In the genomic region with DNA sequence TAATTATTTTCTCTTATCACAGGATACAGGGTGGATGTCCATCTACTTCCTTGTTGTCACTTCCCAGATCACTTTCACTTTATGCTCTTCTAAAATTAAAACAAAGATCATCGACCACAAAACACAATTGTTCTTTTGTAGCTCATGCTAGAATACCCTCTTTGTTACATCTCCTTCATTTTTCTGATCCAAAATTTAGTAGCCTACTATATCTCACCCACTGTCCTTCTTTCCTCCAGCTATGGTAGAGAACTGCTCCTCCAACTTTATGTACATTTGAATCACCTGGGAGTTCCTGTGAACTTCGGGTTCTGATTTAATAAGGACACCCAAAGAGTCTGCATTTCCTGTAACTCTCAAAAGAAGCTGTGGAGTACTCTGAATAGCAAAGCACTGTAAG, we compare ENCODE assay signal across 10 cellular contexts. TPM values are rescaled to one million over a fixed set of nuclear protein-coding genes. Genes with fewer than 3 reads are reported as not detected.
A peak's percentile ranks its signal among the peaks of the same experiment; 100 is the strongest.
DNase-seq lines count a peak whose midpoint lies in the region; ATAC-seq, FAIRE-seq and TF ChIP-seq lines count a peak whose summit lies in the region.
"Had no signal": no experiment of that assay in that cellular context is flagged by ENCODE, and none has a peak within 500 bp of the region (broad histone marks: within the 10 kb centered on the region; RNA-seq: fewer than 3 reads in every experiment).

No MANE protein-coding gene starts in this region.

- 64% methylated on average over 2 of the region's 2 CpGs for WGBS in esophagus muscularis mucosa

- TF ChIP-seq EP300 in esophagus muscularis mucosa (IDR thresholded peaks at IDR 0.05): no peak

- TF ChIP-seq CTCF in Peyer's patch (IDR thresholded peaks at IDR 0.05) (no peak), esophagus muscularis mucosa (IDR thresholded peaks at IDR 0.05) (no peak)

- H3K36me3 ChIP-seq in Peyer's patch: no peaks in the 10 kb centered on the region
- H3K36me3 ChIP-seq in esophagus muscularis mucosa: no peaks in the 10 kb centered on the region
- no peaks in the 10 kb centered on the region for H3K36me3 ChIP-seq in skeletal muscle tissue (ENCODE audit: control insufficient read depth in 3 of 3, insufficient read depth in 3 of 3, low read length in 3 of 3)

- H3K9ac ChIP-seq in skeletal muscle tissue (ENCODE audit: low read depth in 1 of 3, low read length in 3 of 3): no peak overlapping the region

- H3K27ac ChIP-seq in Peyer's patch (peak overlapping the region; percentile 11 to 99 (median 97)), esophagus muscularis mucosa (replicated peaks in 1 of 4) (peak overlapping the region; percentile 92 to 97 (median 94)), skeletal muscle tissue (ENCODE audit: low read depth, low read length) (peak overlapping the region; percentile 63)

- no peak for TF ChIP-seq POLR2A in Peyer's patch (IDR thresholded peaks at IDR 0.05)
- TF ChIP-seq POLR2A in esophagus muscularis mucosa (IDR thresholded peaks at IDR 0.05; ENCODE audit: low read depth): no peak

- peak; percentile 88 for FAIRE-seq in GM19239 (lab: Jason Lieb, UNC)

- H3K4me3 ChIP-seq in Peyer's patch (no peak overlapping the region), esophagus muscularis mucosa (peak overlapping the region; percentile 0 to 98 (median 48)), skeletal muscle tissue (ENCODE audit: low read length in 3 of 3) (peak overlapping the region in 1 of 3 donors; percentile 15)

- intact Hi-C loops in esophagus muscularis mucosa (cut with DNase I): loop anchor here (5.0 kb wide), 1 partner anchor 315 kb away; no protein-coding TSS in a partner anchor

- H3K4me1 ChIP-seq in Peyer's patch: peaks cover 0 to 8% (median 0%) of the 10 kb centered on the region in 4 donors
- peaks cover 8 to 17% (median 14%) of the 10 kb centered on the region in 4 donors for H3K4me1 ChIP-seq in esophagus muscularis mucosa
- peaks cover 2 to 14% (median 3%) of the 10 kb centered on the region in 3 donors for H3K4me1 ChIP-seq in skeletal muscle tissue (ENCODE audit: control insufficient read depth in 3 of 3, insufficient read depth in 3 of 3, low read length in 3 of 3)

- H3K9me3 ChIP-seq in Peyer's patch: no peaks in the 10 kb centered on the region
- H3K9me3 ChIP-seq in esophagus muscularis mucosa: no peaks in the 10 kb centered on the region
- H3K9me3 ChIP-seq in skeletal muscle tissue (ENCODE audit: control insufficient read depth in 3 of 3, low read length in 3 of 3): no peaks in the 10 kb centered on the region
- H3K9me3 ChIP-seq: SJSA1 had no signal

- H3K27me3 ChIP-seq in Peyer's patch: no peaks in the 10 kb centered on the region
- peaks cover 0 to 4% (median 0%) of the 10 kb centered on the region in 4 donors for H3K27me3 ChIP-seq in esophagus muscularis mucosa
- peaks cover 0 to 11% (median 8%) of the 10 kb centered on the region in 3 donors for H3K27me3 ChIP-seq in skeletal muscle tissue (ENCODE audit: control insufficient read depth in 3 of 3, insufficient read depth in 3 of 3, low read length in 3 of 3)
- H3K27me3 ChIP-seq: SJSA1 had no signal

- DNase-seq in GM19239 (ENCODE audit: insufficient read length, low spot score) (no peak), Peyer's patch (no peak), esophagus muscularis mucosa (ENCODE audit: extremely low spot score) (no peak), SW 1271 (lab: John Stamatoyannopoulos, UW) (no peak), DMS 273 treated with DMSO at 0.1 percent for 48 hours (lab: John Stamatoyannopoulos, UW) (no peak), kidney tubule cell (ENCODE audit: low spot score) (no peak)
- DNase-seq: amygdala had no signal

- no peak for ATAC-seq in HG03135 (IDR thresholded peaks at IDR 0.05; ENCODE audit: unreplicated experiment)

RNA-seq across cellular contexts. Expression of gene AHR, which starts 1.2 kb away (rescaled TPM):
- total RNA-seq in Peyer's patch (100 to 1,000 TPM in 1 of 4 donors, 10 to 100 TPM in 3; 24.3 to 110 (median 39.4) TPM), esophagus muscularis mucosa (100 to 1,000 TPM in 1 of 4 donors, 10 to 100 TPM in 3; 67.3 to 111 (median 77.8) TPM), skeletal muscle tissue (25.1 TPM)

Comparison
In these comparisons a context has a peak if more than half of its experiments do, and no peak if none do; other contexts are left out.
1. H3K4me3 ChIP-seq: peak in esophagus muscularis mucosa (4 of 4); none in Peyer's patch (0 of 4).
2. Peak in every context shown above with its lines, with median percentiles within 50 percentile points of each other: H3K27ac ChIP-seq.